1 cellular context compared by ENCODE assay signal in genomic region chr9:73024601-73025034, GRCh38.
TF ChIP-seq lines count a peak whose summit lies in the region.

No MANE protein-coding gene starts in this region.

TF ChIP-seq in K562, 482 proteins besides CTCF, POLR2A, EP300 and RAD21 (continued from another document and continues in another):
- TF ChIP-seq MAX (CRISPR knock-in tag; IDR thresholded peaks at IDR 0.05) (no peak), ETS2 (tag; IDR thresholded peaks at IDR 0.05; ENCODE audit: borderline replicate concordance, poor library complexity, severe bottlenecking) (no peak), CEBPG (CRISPR knock-in tag; IDR thresholded peaks at IDR 0.05) (no peak), CEBPG (tag; conservative IDR thresholded peaks at IDR 0.05 in 1 of 2, IDR thresholded peaks at IDR 0.05 in 1 of 2) (no peak), ETV6 (IDR thresholded peaks at IDR 0.05; ENCODE audit: borderline replicate concordance in 1 of 2, low read depth in 2 of 2, low read length in 1 of 2) (peak in 1 of 2 experiments; percentile 46; a peak in 1 of 4 replicates), ETV6 (CRISPR knock-in tag; IDR thresholded peaks at IDR 0.05; ENCODE audit: borderline replicate concordance) (no peak), SMARCA5 (IDR thresholded peaks at IDR 0.05) (0 out of 2 replicates have a peak, but pooled peaks have one; percentile 42), HNRNPL (IDR thresholded peaks at IDR 0.05; ENCODE audit: low read depth, low read length) (no peak), ZZZ3 (IDR thresholded peaks at IDR 0.05) (no peak), ZNF212 (CRISPR knock-in tag; IDR thresholded peaks at IDR 0.05) (no peak), SRSF9 (IDR thresholded peaks at IDR 0.05; ENCODE audit: borderline replicate concordance, low read depth, low read length) (no peak), PYGO2 (tag; IDR thresholded peaks at IDR 0.05) (peak; percentile 78; the same call in 1 of the 2 replicates), GTF2A2 (tag; IDR thresholded peaks at IDR 0.05) (no peak), SNRNP70 (optimal IDR thresholded peaks at IDR 0.05; ENCODE audit: low read depth, low read length) (no peak), PCBP1 (IDR thresholded peaks at IDR 0.05; ENCODE audit: low read depth, low read length, poor library complexity, severe bottlenecking) (no peak), ILK (tag; IDR thresholded peaks at IDR 0.05; ENCODE audit: borderline replicate concordance, low read depth) (no peak), ZFP1 (CRISPR knock-in tag; IDR thresholded peaks at IDR 0.05) (no peak), GTF2E2 (tag; IDR thresholded peaks at IDR 0.05) (no peak), PHF8 (IDR thresholded peaks at IDR 0.05; ENCODE audit: borderline replicate concordance, low read length) (no peak), DNMT1 (IDR thresholded peaks at IDR 0.05) (no peak), KAT7 (CRISPR knock-in tag; IDR thresholded peaks at IDR 0.05; ENCODE audit: borderline replicate concordance) (no peak), RBM34 (IDR thresholded peaks at IDR 0.05; ENCODE audit: borderline replicate concordance, insufficient read depth, low read length) (no peak), RB1 (IDR thresholded peaks at IDR 0.05; ENCODE audit: low read depth) (no peak), NRF1 (conservative IDR thresholded peaks at IDR 0.05 in 1 of 2, IDR thresholded peaks at IDR 0.05 in 1 of 2) (no peak), ZNF354B (CRISPR knock-in tag; IDR thresholded peaks at IDR 0.05) (no peak), NCOA6 (IDR thresholded peaks at IDR 0.05) (no peak), THAP12 (CRISPR knock-in tag; IDR thresholded peaks at IDR 0.05) (no peak), NUFIP1 (IDR thresholded peaks at IDR 0.05; ENCODE audit: partially characterized antibody) (no peak), RFX5 (IDR thresholded peaks at IDR 0.05; ENCODE audit: low read depth, low read length) (no peak), RBM14 (IDR thresholded peaks at IDR 0.05; ENCODE audit: borderline replicate concordance, insufficient read depth, low read depth, low read length) (no peak), ATF4 (CRISPR knock-in tag; IDR thresholded peaks at IDR 0.05) (no peak; the same call in 1 of the 2 replicates), TCF3 (CRISPR knock-in tag; IDR thresholded peaks at IDR 0.05) (peak; percentile 94), ZNF695 (CRISPR knock-in tag; IDR thresholded peaks at IDR 0.05) (no peak), CBX5 (IDR thresholded peaks at IDR 0.05; ENCODE audit: borderline replicate concordance, low read depth) (no peak), ZNF165 (CRISPR knock-in tag; IDR thresholded peaks at IDR 0.05; ENCODE audit: borderline replicate concordance) (no peak), ATF3 (IDR thresholded peaks at IDR 0.05) (peak; percentile 37; the same call in 1 of the 2 replicates), ATF3 (CRISPR knock-in tag; conservative IDR thresholded peaks at IDR 0.05) (no peak), MECOM (CRISPR knock-in tag; IDR thresholded peaks at IDR 0.05) (no peak), FOXO4 (CRISPR knock-in tag; IDR thresholded peaks at IDR 0.05) (no peak), ZNF224 (CRISPR knock-in tag; IDR thresholded peaks at IDR 0.05) (no peak), NFE2L1 (tag; IDR thresholded peaks at IDR 0.05; ENCODE audit: borderline replicate concordance, low read depth) (no peak), HDAC3 (IDR thresholded peaks at IDR 0.05; ENCODE audit: borderline replicate concordance, partially characterized antibody) (peak; percentile 94), BRCA1 (IDR thresholded peaks at IDR 0.05) (no peak), BRCA1 (CRISPR knock-in tag; IDR thresholded peaks at IDR 0.05) (no peak), ZNF551 (CRISPR knock-in tag; IDR thresholded peaks at IDR 0.05) (no peak), SPI1 (IDR thresholded peaks at IDR 0.05; ENCODE audit: borderline replicate concordance, low read depth, low read length) (no peak), ZNF707 (CRISPR knock-in tag; conservative IDR thresholded peaks at IDR 0.05) (no peak), TARDBP (IDR thresholded peaks at IDR 0.05) (0 out of 2 replicates have a peak, but pooled peaks have one; percentile 66), ZBTB9 (CRISPR knock-in tag; IDR thresholded peaks at IDR 0.05) (peak; percentile 74; the same call in 1 of the 2 replicates), ASH1L (IDR thresholded peaks at IDR 0.05; ENCODE audit: borderline replicate concordance, low read depth, partially characterized antibody) (no peak), SP2 (IDR thresholded peaks at IDR 0.05; ENCODE audit: extremely low read depth, low read depth, low read length, poor library complexity, severe bottlenecking) (no peak), MYNN (IDR thresholded peaks at IDR 0.05) (no peak), MYNN (CRISPR knock-in tag; IDR thresholded peaks at IDR 0.05) (no peak), FIP1L1 (IDR thresholded peaks at IDR 0.05; ENCODE audit: low read depth, low read length, poor library complexity, severe bottlenecking) (no peak), RBM22 (IDR thresholded peaks at IDR 0.05; ENCODE audit: low read depth, low read length, poor library complexity, severe bottlenecking) (no peak), SIX5 (IDR thresholded peaks at IDR 0.05; ENCODE audit: borderline replicate concordance in 1 of 2, insufficient read depth in 1 of 2, low read depth in 1 of 2, low read length in 2 of 2) (no peak), ZNF778 (CRISPR knock-in tag; IDR thresholded peaks at IDR 0.05) (no peak), PPARD (CRISPR knock-in tag; IDR thresholded peaks at IDR 0.05) (no peak), SAP30 (IDR thresholded peaks at IDR 0.05; ENCODE audit: borderline replicate concordance, insufficient read depth, low read depth, low read length, poor library complexity, severe bottlenecking) (no peak), RFX7 (CRISPR knock-in tag; IDR thresholded peaks at IDR 0.05) (no peak), ZNF408 (CRISPR knock-in tag; IDR thresholded peaks at IDR 0.05; ENCODE audit: low read depth) (no peak), NR4A1 (CRISPR knock-in tag; IDR thresholded peaks at IDR 0.05) (no peak), NR4A1 (tag; IDR thresholded peaks at IDR 0.05) (peak; percentile 59), DIDO1 (tag; IDR thresholded peaks at IDR 0.05; ENCODE audit: low read depth) (0 out of 2 replicates have a peak, but pooled peaks have one; percentile 37), ZNF589 (CRISPR knock-in tag; IDR thresholded peaks at IDR 0.05; ENCODE audit: low read depth) (peak; percentile 87), AFF1 (IDR thresholded peaks at IDR 0.05; ENCODE audit: low read depth in 1 of 2, partially characterized antibody in 2 of 2) (peak; percentile 41 to 93), BRF1 (IDR thresholded peaks at IDR 0.05; ENCODE audit: borderline replicate concordance, extremely low read depth, insufficient read length) (no peak), E2F4 (CRISPR knock-in tag; IDR thresholded peaks at IDR 0.05; ENCODE audit: low read depth) (no peak), SUPT5H (IDR thresholded peaks at IDR 0.05) (no peak), CBFB (CRISPR knock-in tag; IDR thresholded peaks at IDR 0.05) (no peak), NFRKB (IDR thresholded peaks at IDR 0.05; ENCODE audit: low read depth) (peak; percentile 25; the same call in 1 of the 2 replicates), HMG20A (CRISPR knock-in tag; conservative IDR thresholded peaks at IDR 0.05) (no peak)
